In the genomic region with DNA sequence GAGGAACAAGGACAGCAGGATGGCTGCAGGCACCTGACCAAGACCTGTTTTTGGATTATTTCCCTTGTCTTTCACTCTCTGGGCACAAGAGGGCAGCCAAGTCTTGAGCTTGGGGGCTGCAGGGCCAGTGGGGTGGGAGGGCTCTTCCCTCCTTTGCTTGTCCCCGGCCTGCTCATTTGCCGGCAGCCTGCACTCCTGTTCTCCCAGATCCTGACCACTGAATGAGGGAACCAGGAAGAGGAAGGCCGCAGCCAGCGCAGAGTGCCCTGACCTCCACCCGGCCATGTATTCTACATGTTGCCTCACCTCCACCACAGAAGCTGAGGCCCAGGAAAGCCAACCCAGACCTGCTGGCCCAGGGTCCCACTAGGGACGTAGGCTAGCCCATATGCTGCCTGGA, we compare ENCODE assay signal across 8 cellular contexts. TPM values are rescaled to one million over a fixed set of nuclear protein-coding genes. Genes with fewer than 3 reads are reported as not detected.
DNase-seq lines count a peak whose midpoint lies in the region; ATAC-seq and TF ChIP-seq lines count a peak whose summit lies in the region.

No MANE protein-coding gene starts in this region.

- H3K79me2 ChIP-seq in PC-9 (ENCODE audit: low read depth), result no peaks in the 10 kb centered on the region

- H3K9me3 ChIP-seq in PC-9 (ENCODE audit: insufficient read depth, low read depth) (no peaks in the 10 kb centered on the region), endodermal cell (ENCODE audit: control insufficient read depth, low read length) (no peaks in the 10 kb centered on the region)
- H3K9me3 ChIP-seq in naive thymus-derived CD4-positive, alpha-beta T cell (ENCODE audit: control insufficient read depth in 2 of 3, low read length in 3 of 3), result no peaks in the 10 kb centered on the region

- no TSS peak for BruUV-seq in PC-9 (replicated peaks; lab: Mats Ljungman, UMichigan)

- no peaks in the 10 kb centered on the region for H3K36me3 Mint-ChIP-seq in endodermal cell (ENCODE audit: low read depth)
- no peaks in the 10 kb centered on the region for H3K36me3 Mint-ChIP-seq in naive thymus-derived CD4-positive, alpha-beta T cell

- no peak overlapping the region for H3K4me2 ChIP-seq in PC-9

- peak; percentile 32 for DNase-seq in DMS 273 treated with DMSO at 0.1 percent for 48 hours (lab: John Stamatoyannopoulos, UW)
- DNase-seq in PC-9, result peak in 1 of 2 experiments; percentile 17
- DNase-seq in endodermal cell, result peak; percentile 93
- DNase-seq in naive thymus-derived CD4-positive, alpha-beta T cell, result peak in 5 of 9 donors; percentile 24 to 39 (median 26)

- POLR2A ChIA-PET in PC-9 (lab: Charles Lee; ENCODE audit: unreplicated experiment), result interaction anchor here (0.5 kb wide), 1 partner anchor 60 kb away, joined by 6 read pairs; no protein-coding TSS in a partner anchor
- POLR2A ChIA-PET in naive thymus-derived CD4-positive, alpha-beta T cell (lab: Charles Lee), result interaction anchor here (0.7 kb wide), 1 partner anchor 39 kb away, joined by 3 read pairs; no protein-coding TSS in a partner anchor

- TF ChIP-seq RAD21 in Ishikawa (IDR thresholded peaks at IDR 0.05; ENCODE audit: low read depth), result peak; percentile 48

- no peaks in the 10 kb centered on the region for H3K9me3 Mint-ChIP-seq in endodermal cell
- H3K9me3 Mint-ChIP-seq in naive thymus-derived CD4-positive, alpha-beta T cell, result no peaks in the 10 kb centered on the region

- intact Hi-C loops in PC-9 (cut with micrococcal nuclease; ENCODE audit: unreplicated experiment), result no loop called here
- intact Hi-C loops in naive thymus-derived CD4-positive, alpha-beta T cell (cut with micrococcal nuclease), result loop anchor here (1.0 to 10.0 kb wide), 4 partner anchors 36 to 294 kb away; no protein-coding TSS in a partner anchor

- H3K4me1 Mint-ChIP-seq in endodermal cell, result peaks cover 2% of the 10 kb centered on the region
- H3K4me1 Mint-ChIP-seq in naive thymus-derived CD4-positive, alpha-beta T cell, result no peaks in the 10 kb centered on the region

- no peaks in the 10 kb centered on the region for H3K36me3 ChIP-seq in PC-9 (ENCODE audit: low read depth)
- no peaks in the 10 kb centered on the region for H3K36me3 ChIP-seq in endodermal cell (ENCODE audit: control insufficient read depth, insufficient read depth, low read length)
- no peaks in the 10 kb centered on the region for H3K36me3 ChIP-seq in naive thymus-derived CD4-positive, alpha-beta T cell (ENCODE audit: control insufficient read depth in 2 of 3, insufficient read depth in 3 of 3, low read length in 3 of 3)

- TF ChIP-seq CTCF in PC-9 (conservative IDR thresholded peaks at IDR 0.05) (peak; percentile 56; the same call in 1 of the 2 replicates), endodermal cell (conservative IDR thresholded peaks at IDR 0.05) (peak; percentile 91)

- no peak overlapping the region for H3K4me3 ChIP-seq in PC-9
- H3K4me3 ChIP-seq in endodermal cell (ENCODE audit: low read length), result no peak overlapping the region
- H3K4me3 ChIP-seq in naive thymus-derived CD4-positive, alpha-beta T cell (ENCODE audit: low read length), result no peak overlapping the region

- no peak overlapping the region for H3K4me3 Mint-ChIP-seq in endodermal cell
- no peak overlapping the region for H3K4me3 Mint-ChIP-seq in naive thymus-derived CD4-positive, alpha-beta T cell

- H3K9me2 ChIP-seq in PC-9 (ENCODE audit: insufficient read depth), result no peaks in the 10 kb centered on the region

- H3K27ac ChIP-seq in PC-9 (no peak overlapping the region), endodermal cell (ENCODE audit: low read depth, low read length) (no peak overlapping the region)
- no peak overlapping the region for H3K27ac ChIP-seq in naive thymus-derived CD4-positive, alpha-beta T cell (ENCODE audit: low read depth, low read length)

- peaks cover 5% of the 10 kb centered on the region for H3K27me3 Mint-ChIP-seq in endodermal cell (ENCODE audit: insufficient read depth)
- H3K27me3 Mint-ChIP-seq in naive thymus-derived CD4-positive, alpha-beta T cell, result peaks cover 5 to 34% (median 18%) of the 10 kb centered on the region in 5 donors

- CTCF ChIA-PET in PC-9 (lab: Charles Lee), result interaction anchor here (0.6 kb wide), 1 partner anchor 9 kb away, joined by 3 read pairs; no protein-coding TSS in a partner anchor
- CTCF ChIA-PET in naive thymus-derived CD4-positive, alpha-beta T cell (lab: Charles Lee), result interaction anchor here (0.8 to 1.8 kb wide), 3 partner anchors 60 to 1936 kb away, joined by 3 read pairs; no protein-coding TSS in a partner anchor

- no peak overlapping the region for H2AFZ ChIP-seq in PC-9

- no peak overlapping the region for H3K27ac Mint-ChIP-seq in endodermal cell
- H3K27ac Mint-ChIP-seq in naive thymus-derived CD4-positive, alpha-beta T cell, result peak overlapping the region in 1 of 9 donors; percentile 56

- ATAC-seq in naive thymus-derived CD4-positive, alpha-beta T cell, result no peak
- no peak for ATAC-seq in GM19035 (IDR thresholded peaks at IDR 0.05; ENCODE audit: unreplicated experiment)
- ATAC-seq in GM18511 (IDR thresholded peaks at IDR 0.05; ENCODE audit: unreplicated experiment), result no peak
- ATAC-seq in HG03097 (IDR thresholded peaks at IDR 0.05; ENCODE audit: low FRiP score, unreplicated experiment), result no peak

- no peaks in the 10 kb centered on the region for H4K20me1 ChIP-seq in PC-9 (ENCODE audit: insufficient read depth)

- H3K9ac ChIP-seq in endodermal cell (ENCODE audit: extremely low read depth, low read length, poor library complexity, severe bottlenecking), result no peak overlapping the region

- H3K4me1 ChIP-seq in PC-9 (replicated peaks; ENCODE audit: insufficient read depth), result no peaks in the 10 kb centered on the region
- H3K4me1 ChIP-seq in endodermal cell (ENCODE audit: control insufficient read depth, insufficient read depth, low read length), result no peaks in the 10 kb centered on the region
- H3K4me1 ChIP-seq in naive thymus-derived CD4-positive, alpha-beta T cell (ENCODE audit: control insufficient read depth in 2 of 2, insufficient read depth in 2 of 2, low read length in 2 of 2), result no peaks in the 10 kb centered on the region

- no peaks in the 10 kb centered on the region for H3F3A ChIP-seq in PC-9 (ENCODE audit: insufficient read depth, low read depth)

- H3K27me3 ChIP-seq in PC-9 (ENCODE audit: insufficient read depth, low read depth) (peaks cover 15% of the 10 kb centered on the region; the same call in 1 of the 2 replicates), endodermal cell (ENCODE audit: control insufficient read depth, insufficient read depth, low read length, poor library complexity, severe bottlenecking) (peaks cover under 1% of the 10 kb centered on the region)
- no peaks in the 10 kb centered on the region for H3K27me3 ChIP-seq in naive thymus-derived CD4-positive, alpha-beta T cell (ENCODE audit: control insufficient read depth in 2 of 2, insufficient read depth in 2 of 2, low read length in 2 of 2)

- 38 to 51% methylated on average over 3 to 6 of the region's 6 CpGs for WGBS in endodermal cell (ENCODE audit: insufficient coverage in 1 of 2, insufficient read length in 1 of 2), 2 experiments

- TF ChIP-seq EP300 in Ishikawa (IDR thresholded peaks at IDR 0.05; ENCODE audit: borderline replicate concordance), result no peak

TF ChIP-seq in Ishikawa, 13 proteins besides CTCF, POLR2A, EP300 and RAD21:
- TF ChIP-seq NFIC (IDR thresholded peaks at IDR 0.05) (no peak), EGR1 (IDR thresholded peaks at IDR 0.05) (no peak), FOXM1 (IDR thresholded peaks at IDR 0.05; ENCODE audit: borderline replicate concordance, low read depth) (no peak), TCF12 (IDR thresholded peaks at IDR 0.05; ENCODE audit: low read depth) (no peak)
- TF ChIP-seq, protein P1, sequence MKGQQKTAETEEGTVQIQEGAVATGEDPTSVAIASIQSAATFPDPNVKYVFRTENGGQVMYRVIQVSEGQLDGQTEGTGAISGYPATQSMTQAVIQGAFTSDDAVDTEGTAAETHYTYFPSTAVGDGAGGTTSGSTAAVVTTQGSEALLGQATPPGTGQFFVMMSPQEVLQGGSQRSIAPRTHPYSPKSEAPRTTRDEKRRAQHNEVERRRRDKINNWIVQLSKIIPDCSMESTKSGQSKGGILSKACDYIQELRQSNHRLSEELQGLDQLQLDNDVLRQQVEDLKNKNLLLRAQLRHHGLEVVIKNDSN (IDR thresholded peaks at IDR 0.05), result no peak
- TF ChIP-seq, protein P2, sequence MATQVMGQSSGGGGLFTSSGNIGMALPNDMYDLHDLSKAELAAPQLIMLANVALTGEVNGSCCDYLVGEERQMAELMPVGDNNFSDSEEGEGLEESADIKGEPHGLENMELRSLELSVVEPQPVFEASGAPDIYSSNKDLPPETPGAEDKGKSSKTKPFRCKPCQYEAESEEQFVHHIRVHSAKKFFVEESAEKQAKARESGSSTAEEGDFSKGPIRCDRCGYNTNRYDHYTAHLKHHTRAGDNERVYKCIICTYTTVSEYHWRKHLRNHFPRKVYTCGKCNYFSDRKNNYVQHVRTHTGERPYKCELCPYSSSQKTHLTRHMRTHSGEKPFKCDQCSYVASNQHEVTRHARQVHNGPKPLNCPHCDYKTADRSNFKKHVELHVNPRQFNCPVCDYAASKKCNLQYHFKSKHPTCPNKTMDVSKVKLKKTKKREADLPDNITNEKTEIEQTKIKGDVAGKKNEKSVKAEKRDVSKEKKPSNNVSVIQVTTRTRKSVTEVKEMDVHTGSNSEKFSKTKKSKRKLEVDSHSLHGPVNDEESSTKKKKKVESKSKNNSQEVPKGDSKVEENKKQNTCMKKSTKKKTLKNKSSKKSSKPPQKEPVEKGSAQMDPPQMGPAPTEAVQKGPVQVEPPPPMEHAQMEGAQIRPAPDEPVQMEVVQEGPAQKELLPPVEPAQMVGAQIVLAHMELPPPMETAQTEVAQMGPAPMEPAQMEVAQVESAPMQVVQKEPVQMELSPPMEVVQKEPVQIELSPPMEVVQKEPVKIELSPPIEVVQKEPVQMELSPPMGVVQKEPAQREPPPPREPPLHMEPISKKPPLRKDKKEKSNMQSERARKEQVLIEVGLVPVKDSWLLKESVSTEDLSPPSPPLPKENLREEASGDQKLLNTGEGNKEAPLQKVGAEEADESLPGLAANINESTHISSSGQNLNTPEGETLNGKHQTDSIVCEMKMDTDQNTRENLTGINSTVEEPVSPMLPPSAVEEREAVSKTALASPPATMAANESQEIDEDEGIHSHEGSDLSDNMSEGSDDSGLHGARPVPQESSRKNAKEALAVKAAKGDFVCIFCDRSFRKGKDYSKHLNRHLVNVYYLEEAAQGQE (IDR thresholded peaks at IDR 0.05; ENCODE audit: low read depth), result no peak
- TF ChIP-seq, protein P3, sequence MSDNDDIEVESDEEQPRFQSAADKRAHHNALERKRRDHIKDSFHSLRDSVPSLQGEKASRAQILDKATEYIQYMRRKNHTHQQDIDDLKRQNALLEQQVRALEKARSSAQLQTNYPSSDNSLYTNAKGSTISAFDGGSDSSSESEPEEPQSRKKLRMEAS (IDR thresholded peaks at IDR 0.05), result no peak

RNA-seq across cellular contexts. Expression of a gene that starts 15.5 kb away (rescaled TPM):
- total RNA-seq in PC-9 (2021) (not detected in 2 replicates), endodermal cell (not detected)
- 4.1 TPM for polyA plus RNA-seq in endodermal cell (2013, experiment 1 of 2)
- polyA plus RNA-seq in endodermal cell (2013, experiment 2 of 2), result 4.0 TPM
- total RNA-seq in naive thymus-derived CD4-positive, alpha-beta T cell, result not detected
- not detected for polyA plus RNA-seq in naive thymus-derived CD4-positive, alpha-beta T cell
